ENCODE assay signal across 1 cellular context in the genomic region with DNA sequence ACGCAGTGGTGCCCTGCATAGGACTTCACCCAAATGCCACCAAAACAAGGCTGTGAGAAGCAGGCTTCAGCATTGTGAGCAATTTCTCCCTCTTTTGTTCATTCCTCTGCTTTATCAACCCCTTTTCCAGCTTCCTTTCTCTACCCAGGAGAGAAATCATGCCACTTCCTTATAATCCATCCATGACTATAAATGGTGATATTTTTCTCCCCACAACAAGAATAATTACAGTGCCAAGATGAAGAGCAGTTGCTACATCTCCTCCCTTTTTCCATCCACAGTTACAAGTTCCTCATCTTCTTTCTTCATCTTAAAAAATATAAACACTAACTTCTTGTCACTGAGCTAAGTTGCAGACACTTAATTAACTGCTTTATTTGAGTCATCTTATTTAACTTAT.
TF ChIP-seq lines count a peak whose summit lies in the region.

No MANE protein-coding gene starts in this region.

TF ChIP-seq in HepG2, 621 proteins besides CTCF, POLR2A, EP300 and RAD21:
- peak; percentile 5 for TF ChIP-seq XRCC5 (optimal IDR thresholded peaks at IDR 0.05; ENCODE audit: low read length)
- TF ChIP-seq, protein P1, sequence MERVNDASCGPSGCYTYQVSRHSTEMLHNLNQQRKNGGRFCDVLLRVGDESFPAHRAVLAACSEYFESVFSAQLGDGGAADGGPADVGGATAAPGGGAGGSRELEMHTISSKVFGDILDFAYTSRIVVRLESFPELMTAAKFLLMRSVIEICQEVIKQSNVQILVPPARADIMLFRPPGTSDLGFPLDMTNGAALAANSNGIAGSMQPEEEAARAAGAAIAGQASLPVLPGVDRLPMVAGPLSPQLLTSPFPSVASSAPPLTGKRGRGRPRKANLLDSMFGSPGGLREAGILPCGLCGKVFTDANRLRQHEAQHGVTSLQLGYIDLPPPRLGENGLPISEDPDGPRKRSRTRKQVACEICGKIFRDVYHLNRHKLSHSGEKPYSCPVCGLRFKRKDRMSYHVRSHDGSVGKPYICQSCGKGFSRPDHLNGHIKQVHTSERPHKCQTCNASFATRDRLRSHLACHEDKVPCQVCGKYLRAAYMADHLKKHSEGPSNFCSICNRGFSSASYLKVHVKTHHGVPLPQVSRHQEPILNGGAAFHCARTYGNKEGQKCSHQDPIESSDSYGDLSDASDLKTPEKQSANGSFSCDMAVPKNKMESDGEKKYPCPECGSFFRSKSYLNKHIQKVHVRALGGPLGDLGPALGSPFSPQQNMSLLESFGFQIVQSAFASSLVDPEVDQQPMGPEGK (CRISPR knock-in tag; IDR thresholded peaks at IDR 0.05), result no peak
